In the genomic region with DNA sequence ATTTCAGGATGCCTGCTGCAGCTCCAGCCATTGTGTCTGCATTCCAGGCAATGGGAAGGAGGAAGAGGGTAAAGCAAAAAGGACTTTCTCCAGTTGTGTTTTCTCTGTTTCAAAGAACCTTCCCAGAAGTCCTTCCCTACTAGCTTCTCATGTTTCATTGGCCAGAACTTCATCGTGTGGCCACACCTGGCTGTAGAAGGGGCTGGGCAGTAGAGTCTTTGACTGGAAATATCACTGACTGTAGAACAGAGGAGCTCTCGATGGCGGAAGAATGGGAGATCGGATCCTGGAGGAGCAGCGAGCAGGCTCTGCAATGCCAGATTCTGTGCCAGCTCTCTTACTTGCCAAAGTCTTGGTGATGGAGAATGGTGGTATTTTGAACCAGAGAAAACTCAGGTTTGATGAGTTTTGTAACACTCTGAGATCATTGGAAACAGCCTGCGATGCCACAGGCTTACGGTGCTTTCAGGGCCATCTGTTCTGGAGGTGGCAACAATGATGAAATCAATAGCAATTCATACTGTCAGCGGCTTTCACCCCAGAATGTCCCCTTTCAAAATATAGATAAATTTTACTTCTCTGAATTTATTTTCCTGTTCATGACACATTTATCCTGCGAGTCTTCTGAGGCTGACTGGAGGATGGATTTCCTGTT, we compare ENCODE assay signal across 21 cellular contexts.
DNase-seq lines count a peak whose midpoint lies in the region; ATAC-seq, FAIRE-seq and TF ChIP-seq lines count a peak whose summit lies in the region.
"Had no signal": no experiment of that assay in that cellular context is flagged by ENCODE, and none has a peak within 500 bp of the region (broad histone marks: within the 10 kb centered on the region; RNA-seq: fewer than 3 reads in every experiment).

No MANE protein-coding gene starts in this region.

- no peaks in the 10 kb centered on the region for H3K36me3 ChIP-seq in K562 (ENCODE audit: control insufficient read depth, insufficient read depth, low read length)
- no peaks in the 10 kb centered on the region for H3K36me3 ChIP-seq in vagina
- no peaks in the 10 kb centered on the region for H3K36me3 ChIP-seq in hepatocyte (replicated peaks; ENCODE audit: insufficient read depth, low read depth)
- H3K36me3 ChIP-seq: BLaER1 had no signal

- in situ Hi-C loops in K562 (cut with MboI), result no loop called here
- in situ Hi-C loops in GM13977 (cut with MboI; ENCODE audit: low pct_unique_long_range_greater_than_20kb, low sequenced_read_pairs, unreplicated experiment), result no loop called here

- no peaks in the 10 kb centered on the region for H3K9me3 Mint-ChIP-seq in nephron progenitor cell
- H3K9me3 Mint-ChIP-seq: CD14-positive monocyte, H9 had no signal

- H3K36me3 Mint-ChIP-seq in nephron progenitor cell (ENCODE audit: low read depth), result no peaks in the 10 kb centered on the region
- H3K36me3 Mint-ChIP-seq: CD14-positive monocyte; CD4-positive, alpha-beta memory T cell had no signal

- no peaks in the 10 kb centered on the region for H3K9me2 ChIP-seq in hepatocyte (replicated peaks; ENCODE audit: insufficient read depth)

- POLR2A ChIA-PET in K562 (lab: Yijun Ruan, JAX), result no interaction called here

- H3K4me2 ChIP-seq in K562 (ENCODE audit: insufficient read depth, low read length) (no peak overlapping the region), hepatocyte (no peak overlapping the region)
- H3K4me2 ChIP-seq: A549, BLaER1 had no signal

- BruUV-seq in K562 (replicated peaks; lab: Mats Ljungman, UMichigan), result no TSS peak

- no peak overlapping the region for H3K4me3 Mint-ChIP-seq in nephron progenitor cell
- H3K4me3 Mint-ChIP-seq: H9 had no signal

- intact Hi-C loops in K562 (cut with micrococcal nuclease) (no loop called here), vagina (cut with DNase I) (no loop called here)

- no peak for TF ChIP-seq RAD21 in K562 (CRISPR knock-in tag; conservative IDR thresholded peaks at IDR 0.05 in 1 of 2, IDR thresholded peaks at IDR 0.05 in 1 of 2)

- TF ChIP-seq POLR2A in K562 (conservative IDR thresholded peaks at IDR 0.05) (no peak), vagina (IDR thresholded peaks at IDR 0.05) (no peak)

- CTCF ChIA-PET in K562 (lab: Yijun Ruan, JAX; ENCODE audit: low intra/inter-chr PET ratio), result no interaction called here

- H3K27ac Mint-ChIP-seq in nephron progenitor cell, result peak overlapping the region; percentile 48
- H3K27ac Mint-ChIP-seq: CD14-positive monocyte had no signal

- no peaks in the 10 kb centered on the region for H3K9me3 ChIP-seq in K562 (replicated peaks; ENCODE audit: control insufficient read depth, insufficient read depth, low read depth, low read length)
- no peaks in the 10 kb centered on the region for H3K9me3 ChIP-seq in vagina
- no peaks in the 10 kb centered on the region for H3K9me3 ChIP-seq in hepatocyte (ENCODE audit: low read depth)
- H3K9me3 ChIP-seq: A549, BLaER1 had no signal

- H3K27me3 ChIP-seq in K562 (ENCODE audit: control insufficient read depth in 2 of 2, insufficient read depth in 2 of 2, low read length in 2 of 2) (peaks cover 0 to 8% of the 10 kb centered on the region in 2 experiments; a peak in 1 of 5 replicates), vagina (no peaks in the 10 kb centered on the region), hepatocyte (peaks cover 7% of the 10 kb centered on the region)
- H3K27me3 ChIP-seq: BLaER1 had no signal

- DNase-seq in DMS 273 (lab: John Stamatoyannopoulos, UW; ENCODE audit: unreplicated experiment), result peak; percentile 6
- no peak for DNase-seq in DMS 273 treated with DMSO at 0.1 percent for 48 hours (lab: John Stamatoyannopoulos, UW)
- DNase-seq in K562 (ENCODE audit: extremely low read depth in 1 of 4, low spot score in 3 of 4), result no peak
- no peak for DNase-seq in nephron progenitor cell
- peak; percentile 58 to 72 for DNase-seq in vagina (ENCODE audit: extremely low spot score in 2 of 2)
- no peak for DNase-seq in stimulated activated CD4-positive, alpha-beta T cell treated with anti-CD3 and anti-CD28 coated beads, Interleukin-12 subunit alpha, Interleukin-12 subunit beta, amount 100 ng/mL, for 4 hours
- DNase-seq in GM13977 (ENCODE audit: low spot score), result no peak
- DNase-seq in hepatocyte (ENCODE audit: low spot score), result no peak
- DNase-seq: AML-193; CD4-positive, alpha-beta memory T cell; DMS53; DND-41; EL; H9 had no signal

- H2AFZ ChIP-seq in K562 (ENCODE audit: low read depth, low read length) (no peak overlapping the region), hepatocyte (no peak overlapping the region)

- no peak for ATAC-seq in K562
- ATAC-seq: A549, GM12878 had no signal

- 0 out of 5 replicates have a peak, but pooled peaks cover 0 to 2% of the 10 kb centered on the region in 2 experiments for H3K4me1 ChIP-seq in K562 (replicated peaks in 1 of 2; ENCODE audit: control insufficient read depth in 2 of 2, insufficient read depth in 2 of 2, low read length in 2 of 2)
- H3K4me1 ChIP-seq in vagina, result no peaks in the 10 kb centered on the region
- H3K4me1 ChIP-seq in hepatocyte (ENCODE audit: insufficient read depth), result no peaks in the 10 kb centered on the region
- H3K4me1 ChIP-seq: A549, BLaER1 had no signal

- 7% methylated on average over 8 of the region's 9 CpGs for WGBS in K562 (ENCODE audit: insufficient coverage, low coverage, missing lambda C conversion rate)
- WGBS in hepatocyte (ENCODE audit: low lambda C conversion rate, missing lambda C conversion rate), result 89% methylated on average over 9 of the region's 9 CpGs

- no peaks in the 10 kb centered on the region for H3K9me1 ChIP-seq in K562 (ENCODE audit: control insufficient read depth, insufficient read depth, low read length)

- FAIRE-seq in K562 (lab: Jason Lieb, UNC), result no peak
- FAIRE-seq: A549, GM12878, GM19239, H1 had no signal

- peaks cover 22% of the 10 kb centered on the region for H3K27me3 Mint-ChIP-seq in nephron progenitor cell (ENCODE audit: low read depth, poor library complexity)

- H3K4me3 ChIP-seq in K562 (no peak overlapping the region), vagina (no peak overlapping the region), hepatocyte (no peak overlapping the region)
- H3K4me3 ChIP-seq: A549, BLaER1, GM12878 had no signal

- no peak overlapping the region for H3K9ac ChIP-seq in K562 (ENCODE audit: insufficient read depth in 1 of 2, low read depth in 2 of 2, low read length in 2 of 2)
- H3K9ac ChIP-seq: BLaER1 had no signal

- no peaks in the 10 kb centered on the region for H3K4me1 Mint-ChIP-seq in nephron progenitor cell
- H3K4me1 Mint-ChIP-seq: CD14-positive monocyte; CD4-positive, alpha-beta memory T cell; H9 had no signal

- no peak; the same call in 1 of the 2 replicates for TF ChIP-seq EP300 in K562 (IDR thresholded peaks at IDR 0.05; ENCODE audit: low read length)

- no peaks in the 10 kb centered on the region for H3K79me2 ChIP-seq in K562 (ENCODE audit: control insufficient read depth, insufficient read depth, low read length)
- H3K79me2 ChIP-seq in hepatocyte, result no peaks in the 10 kb centered on the region

- TF ChIP-seq CTCF in K562 (IDR thresholded peaks at IDR 0.05 in 2 of 3, conservative IDR thresholded peaks at IDR 0.05 in 1 of 3; ENCODE audit: insufficient read depth in 2 of 3, low read depth in 1 of 3, low read length in 3 of 3), result no peak
- no peak for TF ChIP-seq CTCF in nephron progenitor cell (IDR thresholded peaks at IDR 0.05)
- TF ChIP-seq CTCF in vagina (IDR thresholded peaks at IDR 0.05), result no peak
- TF ChIP-seq CTCF in GM13977 (IDR thresholded peaks at IDR 0.05; ENCODE audit: extremely low read depth, insufficient read depth, missing control alignments), result no peak
- no peak for TF ChIP-seq CTCF in hepatocyte (IDR thresholded peaks at IDR 0.05; ENCODE audit: poor library complexity)

- H3K27ac ChIP-seq in K562 (ENCODE audit: extremely low read depth, low read depth, low read length) (no peak overlapping the region), vagina (no peak overlapping the region), hepatocyte (no peak overlapping the region)
- H3K27ac ChIP-seq: 22Rv1, A549, BLaER1 had no signal

- H4K20me1 ChIP-seq in K562 (replicated peaks; ENCODE audit: control insufficient read depth, insufficient read depth, low read length) (no peaks in the 10 kb centered on the region), hepatocyte (ENCODE audit: insufficient read depth, poor library complexity, severe bottlenecking) (no peaks in the 10 kb centered on the region)
- H4K20me1 ChIP-seq: BLaER1 had no signal

TF ChIP-seq in K562, 482 proteins besides CTCF, POLR2A, EP300 and RAD21 (continues in another document):
- TF ChIP-seq NBN (IDR thresholded peaks at IDR 0.05; ENCODE audit: low read depth) (no peak), CBX2 (IDR thresholded peaks at IDR 0.05; ENCODE audit: insufficient read depth, low read length, poor library complexity, severe bottlenecking) (no peak), TRIM24 (IDR thresholded peaks at IDR 0.05) (peak in 1 of 2 experiments; percentile 18; a peak in 1 of 4 replicates), POLR2H (tag; IDR thresholded peaks at IDR 0.05; ENCODE audit: low read depth) (0 out of 2 replicates have a peak, but pooled peaks have one; percentile 44), SMARCA5 (IDR thresholded peaks at IDR 0.05) (peak; percentile 26; the same call in 1 of the 2 replicates), MEIS2 (IDR thresholded peaks at IDR 0.05; ENCODE audit: partially characterized antibody) (peak; percentile 9), CEBPG (CRISPR knock-in tag; IDR thresholded peaks at IDR 0.05) (no peak; the same call in 1 of the 2 replicates), CEBPG (tag; conservative IDR thresholded peaks at IDR 0.05 in 1 of 2, IDR thresholded peaks at IDR 0.05 in 1 of 2) (peak; percentile 86 to 95), ZNF766 (CRISPR knock-in tag; conservative IDR thresholded peaks at IDR 0.05) (0 out of 2 replicates have a peak, but pooled peaks have one; percentile 28), ZNF589 (CRISPR knock-in tag; IDR thresholded peaks at IDR 0.05; ENCODE audit: low read depth) (peak; percentile 41; the same call in 1 of the 2 replicates)
- TF ChIP-seq, protein P1, sequence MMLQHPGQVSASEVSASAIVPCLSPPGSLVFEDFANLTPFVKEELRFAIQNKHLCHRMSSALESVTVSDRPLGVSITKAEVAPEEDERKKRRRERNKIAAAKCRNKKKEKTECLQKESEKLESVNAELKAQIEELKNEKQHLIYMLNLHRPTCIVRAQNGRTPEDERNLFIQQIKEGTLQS (IDR thresholded peaks at IDR 0.05), result peak; percentile 54; the same call in 1 of the 2 replicates
- TF ChIP-seq, protein P1 (CRISPR knock-in tag; conservative IDR thresholded peaks at IDR 0.05), result no peak

Comparison
In these comparisons a context has a peak if more than half of its experiments do, and no peak if none do; other contexts are left out.
1. DNase-seq: peak in DMS 273 (single experiment) and vagina (2 of 2); none in DMS 273 treated with DMSO at 0.1 percent for 48 hours (single experiment), K562 (0 of 4), nephron progenitor cell (single experiment), stimulated activated CD4-positive, alpha-beta T cell treated with anti-CD3 and anti-CD28 coated beads, Interleukin-12 subunit alpha, Interleukin-12 subunit beta, amount 100 ng/mL, for 4 hours (single experiment), GM13977 (single experiment) and hepatocyte (single experiment).